Comparison of ENCODE assay signal across 27 cellular contexts in genomic region chr22:47604563-47604962, GRCh38.
"Had no signal": no experiment of that assay in that cellular context is flagged by ENCODE, and none has a peak within 500 bp of the region (broad histone marks: within the 10 kb centered on the region; RNA-seq: fewer than 3 reads in every experiment).

No MANE protein-coding gene starts in this region.

- H3K27me3 ChIP-seq: gastrocnemius medialis, tibial nerve, uterus had no signal

- H3K36me3 ChIP-seq: gastrocnemius medialis, tibial nerve, uterus had no signal

- H3K4me3 ChIP-seq: gastrocnemius medialis, psoas muscle, tibial nerve, uterus had no signal

- H3K36me3 Mint-ChIP-seq: activated naive CD4-positive, alpha-beta T cell treated with anti-CD3 and anti-CD28 coated beads, Interleukin-2, amount 50 U/mL, for 72 hours had no signal

- H3K4me3 Mint-ChIP-seq: activated T-cell treated with anti-CD3 and anti-CD28 coated beads, Interleukin-2, amount 50 U/mL, for 24 hours; central memory CD8-positive, alpha-beta T cell; mesothelial cell of epicardium; nephron progenitor cell; T-helper 1 cell treated with Interleukin-12 subunit alpha and Interleukin-12 subunit beta and Interleukin-4 antibody, amounts not matched to agents 30 μg/mL and 1 μg/mL, for 36 hours had no signal

- ATAC-seq: activated CD4-positive, CD25-positive, alpha-beta regulatory T cell treated with anti-CD3 and anti-CD28 coated beads, Interleukin-2, amount 50 U/mL, for 24 hours; activated naive CD4-positive, alpha-beta T cell treated with anti-CD3 and anti-CD28 coated beads, Interleukin-2, amount 50 U/mL, for 72 hours; gastrocnemius medialis; left cardiac atrium; psoas muscle had no signal

- H3K27ac ChIP-seq: gastrocnemius medialis, parathyroid adenoma, psoas muscle, tibial nerve, uterus, VCaP had no signal

- H3K9me3 ChIP-seq: gastrocnemius medialis, psoas muscle, uterus had no signal

- H3K4me1 ChIP-seq: gastrocnemius medialis, parathyroid adenoma, psoas muscle, tibial nerve, uterus had no signal

- H3K9me3 Mint-ChIP-seq: activated naive CD4-positive, alpha-beta T cell treated with anti-CD3 and anti-CD28 coated beads, Interleukin-2, amount 50 U/mL, for 72 hours; activated T-cell treated with anti-CD3 and anti-CD28 coated beads, Interleukin-2, amount 50 U/mL, for 24 hours; T-helper 1 cell treated with Interleukin-12 subunit alpha and Interleukin-12 subunit beta and Interleukin-4 antibody, amounts not matched to agents 30 μg/mL and 1 μg/mL, for 36 hours had no signal

- DNase-seq: activated CD4-positive, alpha-beta T cell treated with anti-CD3 and anti-CD28 coated beads for 48 hours; activated CD4-positive, alpha-beta T cell treated with anti-CD3 and anti-CD28 coated beads, Interleukin-2, amount 50 U/mL, for 48 hours; activated CD8-positive, alpha-beta memory T cell treated with anti-CD3 and anti-CD28 coated beads, Interleukin-2, amount 50 U/mL, for 4 hours; activated naive CD4-positive, alpha-beta T cell; activated T-cell treated with anti-CD3 and anti-CD28 coated beads, Interleukin-2, amount 50 U/mL, for 24 hours; effector memory CD4-positive, alpha-beta T cell; erythroblast; gastrocnemius medialis; glutamatergic neuron; left cardiac atrium; mammary epithelial cell; naive B cell; nephron progenitor cell; psoas muscle; stimulated activated CD4-positive, alpha-beta T cell treated with anti-CD3 and anti-CD28 coated beads, Interleukin-15, amount 100 ng/mL, for 24 hours; stimulated activated naive CD4-positive, alpha-beta T cell; SW 1271; T-helper 9 cell; uterus had no signal

- H3K27ac Mint-ChIP-seq: activated naive CD4-positive, alpha-beta T cell treated with anti-CD3 and anti-CD28 coated beads, Interleukin-2, amount 50 U/mL, for 72 hours; activated T-cell treated with anti-CD3 and anti-CD28 coated beads, Interleukin-2, amount 50 U/mL, for 24 hours; mesothelial cell of epicardium; naive B cell; nephron progenitor cell; T-helper 1 cell treated with Interleukin-12 subunit alpha and Interleukin-12 subunit beta and Interleukin-4 antibody, amounts not matched to agents 30 μg/mL and 1 μg/mL, for 36 hours had no signal

- H3K4me1 Mint-ChIP-seq: central memory CD8-positive, alpha-beta T cell; mesothelial cell of epicardium; naive B cell; nephron progenitor cell had no signal
